Comparison of ENCODE assay signal across 7 cellular contexts in genomic region chr3:182185341-182185740, GRCh38.
"Had no signal": no experiment of that assay in that cellular context is flagged by ENCODE, and none has a peak within 500 bp of the region (broad histone marks: within the 10 kb centered on the region; RNA-seq: fewer than 3 reads in every experiment).

No MANE protein-coding gene starts in this region.

- DNase-seq: GM23248, GOT3, HCEC 1CT, KBM-7 had no signal

- H3K4me1 Mint-ChIP-seq: IgD-negative memory B cell had no signal

- H3K27ac ChIP-seq: GM23248, KMS-11 had no signal

- H3K27me3 Mint-ChIP-seq: IgD-negative memory B cell had no signal

- H3K27ac Mint-ChIP-seq: IgD-negative memory B cell had no signal

- H3K4me3 Mint-ChIP-seq: IgD-negative memory B cell had no signal

- ATAC-seq: HepG2 had no signal

- H2AFZ ChIP-seq: GM23248 had no signal

- H3K36me3 Mint-ChIP-seq: IgD-negative memory B cell had no signal

- H3K4me2 ChIP-seq: KMS-11 had no signal

- H3K4me3 ChIP-seq: GM23248 had no signal

- H3K9ac ChIP-seq: GM23248, KMS-11 had no signal
